Comparison of ENCODE assay signal across 1 cellular context in the genomic region with DNA sequence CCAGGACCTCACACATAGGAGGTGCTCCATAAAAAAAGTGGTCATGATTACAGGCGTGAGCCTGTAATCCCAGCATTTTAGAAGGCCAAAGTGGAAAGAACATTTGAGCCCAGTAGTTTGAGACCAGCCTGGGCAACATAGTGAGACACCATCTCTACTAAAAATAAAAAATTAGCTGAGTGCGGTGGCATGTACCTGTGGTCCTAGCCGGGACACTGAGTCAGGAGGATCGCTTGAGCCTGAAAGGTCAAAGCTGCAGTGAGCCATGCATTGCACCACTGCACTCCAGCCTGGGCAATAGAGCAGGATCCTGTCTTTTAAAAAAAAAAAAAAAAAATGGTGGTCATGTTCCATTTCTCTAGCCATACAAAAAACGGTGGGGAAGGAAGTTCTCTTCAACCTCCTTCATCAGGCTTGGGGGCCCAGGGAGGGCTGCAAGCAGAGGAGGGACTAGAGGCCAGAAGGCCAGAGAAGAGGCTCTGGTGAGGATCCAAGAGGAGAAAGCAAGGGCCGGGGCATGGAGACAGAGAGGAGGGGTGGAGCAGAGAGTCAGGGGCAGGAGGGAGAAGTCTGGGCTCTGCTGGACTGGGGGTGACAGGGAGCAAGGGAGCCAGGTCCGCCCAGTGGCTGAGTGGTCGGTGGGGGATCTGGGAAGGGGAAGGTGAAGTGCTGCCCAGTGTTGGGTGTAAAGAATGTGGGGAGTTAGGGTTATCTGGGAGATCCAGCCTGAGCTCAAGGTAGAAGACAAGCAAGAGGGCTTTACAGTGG.
TF ChIP-seq lines count a peak whose summit lies in the region.

No MANE protein-coding gene starts in this region.

TF ChIP-seq in H1, 55 proteins besides CTCF, POLR2A, EP300 and RAD21:
- TF ChIP-seq GTF2F1 (IDR thresholded peaks at IDR 0.05; ENCODE audit: borderline replicate concordance, low read depth, low read length) (no peak), SAP30 (IDR thresholded peaks at IDR 0.05; ENCODE audit: insufficient read depth, insufficient replicate concordance, low read length) (no peak), KDM1A (IDR thresholded peaks at IDR 0.05; ENCODE audit: borderline replicate concordance, low read length) (no peak), CBX5 (IDR thresholded peaks at IDR 0.05; ENCODE audit: low read depth, low read length) (no peak), JUND (IDR thresholded peaks at IDR 0.05; ENCODE audit: low read length) (no peak), SUZ12 (IDR thresholded peaks at IDR 0.05; ENCODE audit: low read length) (no peak), NRF1 (IDR thresholded peaks at IDR 0.05; ENCODE audit: low read depth, low read length) (no peak), NANOG (IDR thresholded peaks at IDR 0.05; ENCODE audit: insufficient read depth, low read depth, low read length, poor library complexity, severe bottlenecking) (no peak), SIN3A (conservative IDR thresholded peaks at IDR 0.05 in 1 of 2, IDR thresholded peaks at IDR 0.05 in 1 of 2; ENCODE audit: low read depth in 1 of 2, low read length in 2 of 2) (no peak), ATF2 (IDR thresholded peaks at IDR 0.05; ENCODE audit: low read length) (no peak), RNF2 (IDR thresholded peaks at IDR 0.05; ENCODE audit: borderline replicate concordance, low read depth, low read length, missing control alignments, poor library complexity, severe bottlenecking) (no peak), SP4 (IDR thresholded peaks at IDR 0.05; ENCODE audit: low read length) (no peak), FOSL1 (IDR thresholded peaks at IDR 0.05; ENCODE audit: insufficient read depth, low read depth, low read length) (no peak), SIX5 (IDR thresholded peaks at IDR 0.05; ENCODE audit: low read depth, low read length) (no peak), POLR2AphosphoS5 (IDR thresholded peaks at IDR 0.05; ENCODE audit: low read depth, low read length) (no peak), CTBP2 (IDR thresholded peaks at IDR 0.05; ENCODE audit: borderline replicate concordance, insufficient read depth, insufficient read length, low read length) (no peak), CHD7 (IDR thresholded peaks at IDR 0.05; ENCODE audit: insufficient replicate concordance, low read length) (no peak), BCL11A (IDR thresholded peaks at IDR 0.05; ENCODE audit: low read depth in 2 of 2, low read length in 2 of 2) (no peak), SIRT6 (IDR thresholded peaks at IDR 0.05; ENCODE audit: low read length) (no peak), RFX5 (IDR thresholded peaks at IDR 0.05; ENCODE audit: borderline replicate concordance, low read depth, low read length) (no peak)
